8 cellular contexts compared by ENCODE assay signal in the genomic region with DNA sequence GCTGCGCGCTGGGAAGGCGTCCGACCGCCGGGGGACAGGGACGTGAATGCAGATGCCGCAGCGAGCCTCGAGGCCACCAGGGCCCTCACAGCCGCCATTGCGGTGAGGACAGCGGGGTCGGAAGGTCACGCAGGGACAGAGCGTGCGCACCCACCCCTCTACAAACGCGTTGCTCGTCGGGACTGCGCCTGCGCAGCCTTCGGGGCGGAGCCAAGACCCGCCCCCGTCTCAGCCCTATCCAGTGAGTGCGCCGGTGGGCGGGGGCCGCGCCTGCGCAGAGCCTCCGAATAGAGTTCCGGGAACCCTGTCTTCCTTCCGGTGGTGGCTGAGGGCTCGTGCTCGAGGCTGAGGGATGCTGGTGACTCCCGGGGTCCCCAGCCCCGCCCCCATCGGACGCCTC.
A peak's percentile ranks its signal among the peaks of the same experiment; 100 is the strongest.
DNase-seq lines count a peak whose midpoint lies in the region; ATAC-seq, FAIRE-seq and TF ChIP-seq lines count a peak whose summit lies in the region.
"Not testable (repeated sequence)": the region's sequence is repeated elsewhere in the genome, so short reads cannot be mapped to it uniquely, and the experiment has no call there.

No MANE protein-coding gene starts in this region.

- not testable (repeated sequence) for TF ChIP-seq EP300 in A549 (IDR thresholded peaks at IDR 0.05); esophagus muscularis mucosa (IDR thresholded peaks at IDR 0.05)

- not testable (repeated sequence) for H3K4me2 ChIP-seq in A549; mesendoderm (ENCODE audit: low read length)

- H3K79me1 ChIP-seq in mesendoderm (ENCODE audit: low read length): not testable (repeated sequence)

- FAIRE-seq in A549 (lab: Jason Lieb, UNC): not testable (repeated sequence)

- H2BK5ac ChIP-seq in mesendoderm (ENCODE audit: low read length): not testable (repeated sequence)

- not testable (repeated sequence) for H3K4ac ChIP-seq in mesendoderm (ENCODE audit: low read depth, low read length)

- not testable (repeated sequence) for H3K36me3 ChIP-seq in esophagus muscularis mucosa; mesendoderm (ENCODE audit: control insufficient read depth, insufficient read depth, low read length)

- H3K4me3 ChIP-seq in A549 (peak overlapping the region; percentile 37; the same call in 1 of the 3 replicates), esophagus muscularis mucosa (peak overlapping the region; percentile 51 to 66 (median 56))
- H3K4me3 ChIP-seq in mesendoderm (ENCODE audit: low read length): not testable (repeated sequence)

- peak overlapping the region in 1 of 2 experiments; percentile 80; a peak in 3 of 6 replicates for H3K27ac ChIP-seq in A549
- peak overlapping the region; percentile 67 to 84 (median 71) for H3K27ac ChIP-seq in esophagus muscularis mucosa (replicated peaks in 1 of 4)
- H3K27ac ChIP-seq in mesendoderm (ENCODE audit: low read depth, low read length): not testable (repeated sequence)

- CTCF ChIA-PET in A549 (lab: Yijun Ruan, JAX): not testable (repeated sequence)

- not testable (repeated sequence) for H4K5ac ChIP-seq in mesendoderm (ENCODE audit: low read length)

- H2AK5ac ChIP-seq in mesendoderm (ENCODE audit: low read length): not testable (repeated sequence)

- peak; percentile 85 to 88 for ATAC-seq in A549
- peak; percentile 95 for ATAC-seq in GM19372 (IDR thresholded peaks at IDR 0.05; ENCODE audit: low read depth, unreplicated experiment)
- peak; percentile 77 for ATAC-seq in HG03097 (IDR thresholded peaks at IDR 0.05; ENCODE audit: low FRiP score, unreplicated experiment)

- H3K56ac ChIP-seq in mesendoderm (ENCODE audit: low read length): not testable (repeated sequence)

- not testable (repeated sequence) for H4K8ac ChIP-seq in mesendoderm (ENCODE audit: low read depth, low read length)

- H3K9me3 ChIP-seq in A549, esophagus muscularis mucosa: not testable (repeated sequence)

- H3K23ac ChIP-seq in mesendoderm (ENCODE audit: low read length): not testable (repeated sequence)

- POLR2A ChIA-PET in A549 (lab: Yijun Ruan, JAX): not testable (repeated sequence)

- H2BK15ac ChIP-seq in mesendoderm (replicated peaks; ENCODE audit: low read depth): not testable (repeated sequence)

- TF ChIP-seq POLR2A in A549 (IDR thresholded peaks at IDR 0.05; ENCODE audit: low read length): peak; percentile 22
- TF ChIP-seq POLR2A in esophagus muscularis mucosa (IDR thresholded peaks at IDR 0.05; ENCODE audit: low read depth): not testable (repeated sequence)

- intact Hi-C loops in esophagus muscularis mucosa (cut with DNase I): not testable (repeated sequence)

- H3K18ac ChIP-seq in mesendoderm (ENCODE audit: low read length): not testable (repeated sequence)

- H3K27me3 ChIP-seq in esophagus muscularis mucosa; mesendoderm (ENCODE audit: insufficient read depth, low read length, poor library complexity): not testable (repeated sequence)

- H2BK120ac ChIP-seq in mesendoderm (ENCODE audit: low read depth, low read length): not testable (repeated sequence)

- DNase-seq in A549 (ENCODE audit: low read depth in 1 of 2, low spot score in 1 of 2): peak in 1 of 2 experiments; percentile 81
- peak; percentile 94 for DNase-seq in RPMI8226
- peak; percentile 93 to 95 for DNase-seq in activated T-helper 1 cell treated with anti-CD3 and anti-CD28 coated beads, Interleukin-2, amount 50 U/mL, for 16 hours (ENCODE audit: low read depth in 1 of 2, low spot score in 1 of 2)
- not testable (repeated sequence) for DNase-seq in esophagus muscularis mucosa (ENCODE audit: extremely low spot score)
- DNase-seq in mesendoderm: peak; percentile 90
- peak; percentile 98 for DNase-seq in stimulated activated CD4-positive, alpha-beta T cell treated with anti-CD3 and anti-CD28 coated beads, Interleukin-1b, Interleukin-23, amount 100 ng/mL, for 1 hour (ENCODE audit: low read depth in 2 of 2)

- WGBS in A549 (ENCODE audit: missing lambda C conversion rate): no CpG with 5 or more reads among the region's 42 CpGs
- WGBS in esophagus muscularis mucosa: no CpG with 5 or more reads among the region's 42 CpGs
- no CpG with 5 or more reads among the region's 42 CpGs for WGBS in mesendoderm (ENCODE audit: extremely low coverage, insufficient coverage, low lambda C conversion rate)

- H3K9ac ChIP-seq in mesendoderm (ENCODE audit: low read length): not testable (repeated sequence)

- not testable (repeated sequence) for TF ChIP-seq RAD21 in A549 (conservative IDR thresholded peaks at IDR 0.05 in 1 of 2, IDR thresholded peaks at IDR 0.05 in 1 of 2)

- not testable (repeated sequence) for TF ChIP-seq CTCF in A549 (IDR thresholded peaks at IDR 0.05); esophagus muscularis mucosa (IDR thresholded peaks at IDR 0.05)

- H3K79me2 ChIP-seq in mesendoderm (ENCODE audit: control insufficient read depth, insufficient read depth, low read length): not testable (repeated sequence)

- not testable (repeated sequence) for H3K4me1 ChIP-seq in A549; esophagus muscularis mucosa; mesendoderm (ENCODE audit: control insufficient read depth, low read depth, low read length)
